1 cellular context compared by ENCODE assay signal in the genomic region with DNA sequence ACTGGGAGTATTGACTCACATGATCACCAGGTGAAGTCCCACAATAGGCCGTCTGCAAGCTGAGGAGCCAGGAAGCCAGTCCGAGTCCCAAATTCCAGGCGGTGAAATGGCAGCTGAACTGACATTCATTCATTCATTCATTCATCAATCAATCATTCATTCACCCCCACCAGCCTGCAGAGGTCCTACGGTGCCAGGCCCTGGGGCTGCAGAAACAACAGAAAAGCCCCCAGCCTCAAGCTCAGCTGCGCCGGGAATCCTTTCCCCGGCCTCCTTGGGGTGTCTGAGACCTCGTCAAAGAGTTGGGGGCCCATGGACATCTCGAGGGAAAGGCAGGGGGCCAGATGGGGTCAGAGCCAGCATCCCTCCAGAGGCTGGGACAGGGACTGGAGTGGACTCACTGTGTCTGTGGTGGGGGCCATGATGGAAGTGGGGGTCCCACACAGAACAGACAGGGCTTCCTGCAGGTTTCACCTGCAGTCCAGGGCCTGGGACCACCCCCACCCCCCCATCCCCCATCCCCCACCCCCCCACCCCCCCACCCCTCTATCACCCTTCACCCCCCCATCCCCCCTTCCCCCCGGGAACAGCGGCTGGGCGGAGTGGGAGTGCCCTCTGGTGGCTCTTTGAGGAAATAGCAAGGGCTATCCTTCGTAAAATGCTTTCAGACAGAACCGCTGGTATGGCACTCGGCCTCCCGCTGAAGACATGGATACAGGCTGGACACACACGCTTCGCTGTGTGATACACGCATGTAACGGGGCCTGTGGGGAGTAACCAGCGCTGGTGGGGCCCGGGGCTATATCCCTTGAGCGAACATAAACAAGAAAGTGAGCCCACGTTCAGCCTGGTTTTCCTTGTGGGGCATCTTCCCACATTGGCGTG.
TF ChIP-seq lines count a peak whose summit lies in the region.

No MANE protein-coding gene starts in this region.

TF ChIP-seq in WTC11, 78 proteins besides CTCF, POLR2A, EP300 and RAD21 (continued from another document):
- TF ChIP-seq, protein P1, sequence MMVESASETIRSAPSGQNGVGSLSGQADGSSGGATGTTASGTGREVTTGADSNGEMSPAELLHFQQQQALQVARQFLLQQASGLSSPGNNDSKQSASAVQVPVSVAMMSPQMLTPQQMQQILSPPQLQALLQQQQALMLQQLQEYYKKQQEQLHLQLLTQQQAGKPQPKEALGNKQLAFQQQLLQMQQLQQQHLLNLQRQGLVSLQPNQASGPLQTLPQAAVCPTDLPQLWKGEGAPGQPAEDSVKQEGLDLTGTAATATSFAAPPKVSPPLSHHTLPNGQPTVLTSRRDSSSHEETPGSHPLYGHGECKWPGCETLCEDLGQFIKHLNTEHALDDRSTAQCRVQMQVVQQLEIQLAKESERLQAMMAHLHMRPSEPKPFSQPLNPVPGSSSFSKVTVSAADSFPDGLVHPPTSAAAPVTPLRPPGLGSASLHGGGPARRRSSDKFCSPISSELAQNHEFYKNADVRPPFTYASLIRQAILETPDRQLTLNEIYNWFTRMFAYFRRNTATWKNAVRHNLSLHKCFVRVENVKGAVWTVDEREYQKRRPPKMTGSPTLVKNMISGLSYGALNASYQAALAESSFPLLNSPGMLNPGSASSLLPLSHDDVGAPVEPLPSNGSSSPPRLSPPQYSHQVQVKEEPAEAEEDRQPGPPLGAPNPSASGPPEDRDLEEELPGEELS (CRISPR knock-in tag; IDR thresholded peaks at IDR 0.05), result no peak
- TF ChIP-seq, protein P2, sequence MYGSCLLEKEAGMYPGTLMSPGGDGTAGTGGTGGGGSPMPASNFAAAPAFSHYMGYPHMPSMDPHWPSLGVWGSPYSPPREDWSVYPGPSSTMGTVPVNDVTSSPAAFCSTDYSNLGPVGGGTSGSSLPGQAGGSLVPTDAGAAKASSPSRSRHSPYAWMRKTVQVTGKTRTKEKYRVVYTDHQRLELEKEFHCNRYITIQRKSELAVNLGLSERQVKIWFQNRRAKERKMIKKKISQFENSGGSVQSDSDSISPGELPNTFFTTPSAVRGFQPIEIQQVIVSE (CRISPR knock-in tag; IDR thresholded peaks at IDR 0.05; ENCODE audit: borderline replicate concordance), result no peak
- TF ChIP-seq, protein P3, sequence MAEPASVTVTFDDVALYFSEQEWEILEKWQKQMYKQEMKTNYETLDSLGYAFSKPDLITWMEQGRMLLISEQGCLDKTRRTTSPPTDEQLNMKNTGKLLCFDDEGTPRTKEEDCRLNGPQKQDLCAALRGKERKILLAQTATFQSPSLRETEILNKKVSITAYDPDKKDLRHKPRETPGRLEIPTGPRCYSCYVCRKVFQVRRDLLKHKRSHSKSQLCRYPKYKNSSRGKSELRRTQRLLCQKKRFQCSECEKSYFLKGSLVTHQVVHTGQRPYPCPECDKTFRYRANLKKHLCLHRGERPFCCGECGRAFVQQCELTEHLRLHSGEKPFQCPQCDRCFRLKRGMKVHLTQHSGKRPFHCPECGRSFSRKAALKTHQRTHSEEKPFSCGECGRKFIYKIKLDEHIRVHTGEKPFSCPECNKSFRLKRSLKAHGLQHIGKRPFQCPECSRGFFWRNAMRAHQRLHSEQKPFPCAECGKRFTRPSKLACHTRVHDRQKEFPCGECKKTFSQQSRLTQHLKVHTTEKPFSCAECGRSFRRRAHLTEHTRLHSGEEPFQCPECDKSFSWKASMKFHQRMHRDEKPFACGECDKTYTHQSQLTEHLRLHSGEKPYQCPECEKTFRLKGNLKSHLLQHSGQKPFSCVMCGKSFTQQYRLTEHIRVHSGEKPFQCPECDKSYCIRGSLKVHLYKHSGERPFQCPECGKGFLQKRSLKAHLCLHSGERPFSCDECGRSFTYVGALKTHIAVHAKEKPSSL (CRISPR knock-in tag; conservative IDR thresholded peaks at IDR 0.05), result no peak
- no peak for TF ChIP-seq CREB1 (CRISPR knock-in tag; IDR thresholded peaks at IDR 0.05)
- TF ChIP-seq KAT7 (CRISPR knock-in tag; IDR thresholded peaks at IDR 0.05; ENCODE audit: borderline replicate concordance), result no peak
- TF ChIP-seq ZNF671 (CRISPR knock-in tag; IDR thresholded peaks at IDR 0.05), result no peak
- TF ChIP-seq ZNF317 (CRISPR knock-in tag; IDR thresholded peaks at IDR 0.05; ENCODE audit: borderline replicate concordance, low read depth), result no peak
- no peak for TF ChIP-seq IRF2 (CRISPR knock-in tag; IDR thresholded peaks at IDR 0.05; ENCODE audit: borderline replicate concordance, low read depth)
- TF ChIP-seq, protein P4, sequence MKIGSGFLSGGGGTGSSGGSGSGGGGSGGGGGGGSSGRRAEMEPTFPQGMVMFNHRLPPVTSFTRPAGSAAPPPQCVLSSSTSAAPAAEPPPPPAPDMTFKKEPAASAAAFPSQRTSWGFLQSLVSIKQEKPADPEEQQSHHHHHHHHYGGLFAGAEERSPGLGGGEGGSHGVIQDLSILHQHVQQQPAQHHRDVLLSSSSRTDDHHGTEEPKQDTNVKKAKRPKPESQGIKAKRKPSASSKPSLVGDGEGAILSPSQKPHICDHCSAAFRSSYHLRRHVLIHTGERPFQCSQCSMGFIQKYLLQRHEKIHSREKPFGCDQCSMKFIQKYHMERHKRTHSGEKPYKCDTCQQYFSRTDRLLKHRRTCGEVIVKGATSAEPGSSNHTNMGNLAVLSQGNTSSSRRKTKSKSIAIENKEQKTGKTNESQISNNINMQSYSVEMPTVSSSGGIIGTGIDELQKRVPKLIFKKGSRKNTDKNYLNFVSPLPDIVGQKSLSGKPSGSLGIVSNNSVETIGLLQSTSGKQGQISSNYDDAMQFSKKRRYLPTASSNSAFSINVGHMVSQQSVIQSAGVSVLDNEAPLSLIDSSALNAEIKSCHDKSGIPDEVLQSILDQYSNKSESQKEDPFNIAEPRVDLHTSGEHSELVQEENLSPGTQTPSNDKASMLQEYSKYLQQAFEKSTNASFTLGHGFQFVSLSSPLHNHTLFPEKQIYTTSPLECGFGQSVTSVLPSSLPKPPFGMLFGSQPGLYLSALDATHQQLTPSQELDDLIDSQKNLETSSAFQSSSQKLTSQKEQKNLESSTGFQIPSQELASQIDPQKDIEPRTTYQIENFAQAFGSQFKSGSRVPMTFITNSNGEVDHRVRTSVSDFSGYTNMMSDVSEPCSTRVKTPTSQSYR (CRISPR knock-in tag; IDR thresholded peaks at IDR 0.05), result no peak
- TF ChIP-seq, protein P5, sequence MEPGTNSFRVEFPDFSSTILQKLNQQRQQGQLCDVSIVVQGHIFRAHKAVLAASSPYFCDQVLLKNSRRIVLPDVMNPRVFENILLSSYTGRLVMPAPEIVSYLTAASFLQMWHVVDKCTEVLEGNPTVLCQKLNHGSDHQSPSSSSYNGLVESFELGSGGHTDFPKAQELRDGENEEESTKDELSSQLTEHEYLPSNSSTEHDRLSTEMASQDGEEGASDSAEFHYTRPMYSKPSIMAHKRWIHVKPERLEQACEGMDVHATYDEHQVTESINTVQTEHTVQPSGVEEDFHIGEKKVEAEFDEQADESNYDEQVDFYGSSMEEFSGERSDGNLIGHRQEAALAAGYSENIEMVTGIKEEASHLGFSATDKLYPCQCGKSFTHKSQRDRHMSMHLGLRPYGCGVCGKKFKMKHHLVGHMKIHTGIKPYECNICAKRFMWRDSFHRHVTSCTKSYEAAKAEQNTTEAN (CRISPR knock-in tag; IDR thresholded peaks at IDR 0.05), result no peak
- no peak for TF ChIP-seq HMGA2 (CRISPR knock-in tag; IDR thresholded peaks at IDR 0.05)
- TF ChIP-seq SMAD4 (CRISPR knock-in tag; IDR thresholded peaks at IDR 0.05), result no peak
- TF ChIP-seq NFATC4 (CRISPR knock-in tag; IDR thresholded peaks at IDR 0.05), result no peak
TF ChIP-seq in WTC11: peak in this region for 0.
